In genomic region chr2:239926587-239927234, GRCh38 we compare ENCODE assay signal across 1 cellular context.
TF ChIP-seq lines count a peak whose summit lies in the region.

No MANE protein-coding gene starts in this region.

TF ChIP-seq in IMR-90, 13 proteins besides CTCF, POLR2A, EP300 and RAD21 (continued from another document):
- no peak for TF ChIP-seq USF2 (IDR thresholded peaks at IDR 0.05; ENCODE audit: low read depth, low read length)
- no peak for TF ChIP-seq NFE2L2 (IDR thresholded peaks at IDR 0.05; ENCODE audit: low read depth, low read length)
- TF ChIP-seq, protein P1, sequence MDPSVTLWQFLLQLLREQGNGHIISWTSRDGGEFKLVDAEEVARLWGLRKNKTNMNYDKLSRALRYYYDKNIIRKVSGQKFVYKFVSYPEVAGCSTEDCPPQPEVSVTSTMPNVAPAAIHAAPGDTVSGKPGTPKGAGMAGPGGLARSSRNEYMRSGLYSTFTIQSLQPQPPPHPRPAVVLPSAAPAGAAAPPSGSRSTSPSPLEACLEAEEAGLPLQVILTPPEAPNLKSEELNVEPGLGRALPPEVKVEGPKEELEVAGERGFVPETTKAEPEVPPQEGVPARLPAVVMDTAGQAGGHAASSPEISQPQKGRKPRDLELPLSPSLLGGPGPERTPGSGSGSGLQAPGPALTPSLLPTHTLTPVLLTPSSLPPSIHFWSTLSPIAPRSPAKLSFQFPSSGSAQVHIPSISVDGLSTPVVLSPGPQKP (IDR thresholded peaks at IDR 0.05; ENCODE audit: borderline replicate concordance, low read depth, low read length) = no peak
- TF ChIP-seq RCOR1 (IDR thresholded peaks at IDR 0.05; ENCODE audit: insufficient replicate concordance, low read length) = no peak
- no peak for TF ChIP-seq CHD1 (IDR thresholded peaks at IDR 0.05; ENCODE audit: low read depth, low read length)
- TF ChIP-seq MAFK (IDR thresholded peaks at IDR 0.05; ENCODE audit: low read depth, low read length) = no peak
- no peak for TF ChIP-seq MAZ (IDR thresholded peaks at IDR 0.05; ENCODE audit: borderline replicate concordance, low read depth, low read length)
TF ChIP-seq in IMR-90: peak in this region for 0.
